9 cellular contexts compared by ENCODE assay signal in the genomic region with DNA sequence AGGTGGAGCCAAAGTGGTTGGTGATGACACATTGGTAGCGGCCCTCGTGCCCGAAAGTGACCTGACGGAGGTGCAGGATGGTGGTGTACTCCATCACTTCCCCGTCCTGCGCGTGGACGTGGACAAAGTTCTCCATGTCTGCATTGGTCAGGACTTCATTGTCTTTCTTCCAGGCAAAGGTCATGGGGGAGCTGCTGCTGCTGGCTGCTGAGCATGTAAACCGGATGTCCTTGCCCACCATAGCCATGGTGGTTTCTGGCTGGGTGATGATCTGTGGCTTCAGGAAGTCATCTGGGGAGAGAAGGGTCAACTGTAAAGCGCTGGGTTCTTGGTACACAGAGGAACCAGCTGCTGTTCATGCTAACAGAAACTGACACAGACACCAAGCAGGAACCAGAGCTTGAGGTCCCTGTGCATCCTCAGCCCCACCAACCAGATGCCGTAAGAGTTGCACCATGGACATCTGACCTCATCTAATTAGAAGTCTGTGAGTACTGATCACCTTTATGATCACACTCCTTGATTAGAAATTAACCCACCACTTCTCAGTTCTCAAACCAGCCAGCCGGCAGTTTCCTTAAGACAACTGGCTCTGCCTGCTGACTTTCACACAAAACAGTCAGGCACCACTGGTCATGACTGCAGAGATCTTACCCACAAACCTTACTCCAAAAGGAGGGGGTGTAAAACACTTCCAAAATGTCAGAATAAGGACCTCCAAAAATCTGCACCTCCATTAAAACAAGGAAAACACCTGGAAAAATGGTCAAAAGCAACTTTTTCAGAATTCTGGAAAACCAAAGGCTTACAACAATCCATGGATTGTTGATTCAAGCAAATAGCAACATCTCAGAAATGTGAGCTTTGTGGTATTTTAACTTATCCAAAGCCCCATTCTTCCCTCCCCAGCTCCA.
DNase-seq lines count a peak whose midpoint lies in the region; ATAC-seq lines count a peak whose summit lies in the region.
"Had no signal": no experiment of that assay in that cellular context is flagged by ENCODE, and none has a peak within 500 bp of the region (broad histone marks: within the 10 kb centered on the region; RNA-seq: fewer than 3 reads in every experiment).

No MANE protein-coding gene starts in this region.

- peak overlapping the region; percentile 30 for H3K4me3 ChIP-seq in Jurkat, Clone E6-1 (ENCODE audit: low read length)
- H3K4me3 ChIP-seq: esophagus squamous epithelium had no signal

- peaks cover 35% of the 10 kb centered on the region for H3K4me1 Mint-ChIP-seq in activated T-cell treated with anti-CD3 and anti-CD28 coated beads, Interleukin-2, amount 50 U/mL, for 24 hours (ENCODE audit: low read depth)
- H3K4me1 Mint-ChIP-seq in stimulated activated memory B cell treated with anti-CD40 and anti-IgM and Interleukin-4, amounts not matched to agents 10 μg/mL and 1 μg/mL and 100 μg/mL, for 72 hours: peaks cover 45% of the 10 kb centered on the region

- H3K27me3 Mint-ChIP-seq in activated T-cell treated with anti-CD3 and anti-CD28 coated beads, Interleukin-2, amount 50 U/mL, for 24 hours: no peaks in the 10 kb centered on the region
- no peaks in the 10 kb centered on the region for H3K27me3 Mint-ChIP-seq in stimulated activated memory B cell treated with anti-CD40 and anti-IgM and Interleukin-4, amounts not matched to agents 10 μg/mL and 1 μg/mL and 100 μg/mL, for 72 hours

- H3K36me3 Mint-ChIP-seq in activated T-cell treated with anti-CD3 and anti-CD28 coated beads, Interleukin-2, amount 50 U/mL, for 24 hours (ENCODE audit: low read depth): peaks cover 96% of the 10 kb centered on the region
- H3K36me3 Mint-ChIP-seq in stimulated activated memory B cell treated with anti-CD40 and anti-IgM and Interleukin-4, amounts not matched to agents 10 μg/mL and 1 μg/mL and 100 μg/mL, for 72 hours: peaks cover 42% of the 10 kb centered on the region

- peak overlapping the region; percentile 27 for H3K27ac Mint-ChIP-seq in activated T-cell treated with anti-CD3 and anti-CD28 coated beads, Interleukin-2, amount 50 U/mL, for 24 hours
- H3K27ac Mint-ChIP-seq in stimulated activated memory B cell treated with anti-CD40 and anti-IgM and Interleukin-4, amounts not matched to agents 10 μg/mL and 1 μg/mL and 100 μg/mL, for 72 hours: peak overlapping the region; percentile 88

- H3K4me3 Mint-ChIP-seq in activated T-cell treated with anti-CD3 and anti-CD28 coated beads, Interleukin-2, amount 50 U/mL, for 24 hours: no peak overlapping the region
- H3K4me3 Mint-ChIP-seq in stimulated activated memory B cell treated with anti-CD40 and anti-IgM and Interleukin-4, amounts not matched to agents 10 μg/mL and 1 μg/mL and 100 μg/mL, for 72 hours: peak overlapping the region; percentile 48

- peak; percentile 81 for ATAC-seq in HG02678 (IDR thresholded peaks at IDR 0.05; ENCODE audit: unreplicated experiment)
- ATAC-seq in stimulated activated memory B cell treated with anti-CD40 and anti-IgM and Interleukin-4, amounts not matched to agents 10 μg/mL and 1 μg/mL and 100 μg/mL, for 72 hours: peak; percentile 89

- H3K9me3 Mint-ChIP-seq in activated T-cell treated with anti-CD3 and anti-CD28 coated beads, Interleukin-2, amount 50 U/mL, for 24 hours: no peaks in the 10 kb centered on the region
- peaks cover 4% of the 10 kb centered on the region for H3K9me3 Mint-ChIP-seq in stimulated activated memory B cell treated with anti-CD40 and anti-IgM and Interleukin-4, amounts not matched to agents 10 μg/mL and 1 μg/mL and 100 μg/mL, for 72 hours

- no peak for DNase-seq in activated T-cell treated with anti-CD3 and anti-CD28 coated beads, Interleukin-2, amount 50 U/mL, for 24 hours
- no peak for DNase-seq in activated T-cell treated with anti-CD3 and anti-CD28 coated beads, Interleukin-2, amount 50 U/mL, for 1 hour
- DNase-seq in Jurkat, Clone E6-1 (ENCODE audit: low read depth, low spot score): peak; percentile 83
- DNase-seq in activated CD4-positive, alpha-beta T cell treated with anti-CD3 and anti-CD28 coated beads, Interleukin-2, amount 50 U/mL, for 48 hours: no peak
- DNase-seq in DMS 273 (lab: John Stamatoyannopoulos, UW; ENCODE audit: unreplicated experiment): no peak
- no peak for DNase-seq in stimulated activated CD4-positive, alpha-beta T cell treated with anti-CD3 and anti-CD28 coated beads, Interleukin-2, amount 100 ng/mL, for 48 hours
- DNase-seq: esophagus squamous epithelium had no signal
